Comparison of ENCODE assay signal across 9 cellular contexts in the genomic region with DNA sequence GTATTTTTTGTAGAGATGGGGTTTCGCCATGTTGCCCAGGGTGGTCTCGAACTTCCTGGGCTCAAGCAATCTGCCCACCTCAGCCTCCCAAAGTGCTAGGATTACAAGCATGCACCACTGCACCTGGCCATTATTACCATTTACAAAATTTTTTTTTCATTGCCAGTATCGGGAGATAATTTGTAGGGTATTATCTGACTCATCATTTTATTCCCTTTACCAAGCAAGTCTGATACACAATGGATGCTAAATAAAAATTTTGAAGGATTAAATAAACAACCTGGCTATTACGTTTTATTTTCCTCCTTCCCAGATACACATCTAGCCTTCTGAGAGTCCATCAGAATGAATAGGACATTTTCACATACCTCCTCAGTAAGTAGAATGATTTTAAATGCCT. TPM values are rescaled to one million over a fixed set of nuclear protein-coding genes. Genes with fewer than 3 reads are reported as not detected.
"Had no signal": no experiment of that assay in that cellular context is flagged by ENCODE, and none has a peak within 500 bp of the region (broad histone marks: within the 10 kb centered on the region; RNA-seq: fewer than 3 reads in every experiment).

No MANE protein-coding gene starts in this region.

- H3K4me3 ChIP-seq: GM12878 had no signal

- ATAC-seq: GM12878 had no signal

- FAIRE-seq: G401.6, GM12878, GM12891, GM12892, GM18507, GM19239 had no signal

- DNase-seq: GDM1, GF-D8 had no signal

RNA-seq across cellular contexts. Expression of gene CPN1, which starts 38.1 kb away (rescaled TPM):
- total RNA-seq: G401 had no signal
